Comparison of ENCODE assay signal across 9 cellular contexts in the genomic region with DNA sequence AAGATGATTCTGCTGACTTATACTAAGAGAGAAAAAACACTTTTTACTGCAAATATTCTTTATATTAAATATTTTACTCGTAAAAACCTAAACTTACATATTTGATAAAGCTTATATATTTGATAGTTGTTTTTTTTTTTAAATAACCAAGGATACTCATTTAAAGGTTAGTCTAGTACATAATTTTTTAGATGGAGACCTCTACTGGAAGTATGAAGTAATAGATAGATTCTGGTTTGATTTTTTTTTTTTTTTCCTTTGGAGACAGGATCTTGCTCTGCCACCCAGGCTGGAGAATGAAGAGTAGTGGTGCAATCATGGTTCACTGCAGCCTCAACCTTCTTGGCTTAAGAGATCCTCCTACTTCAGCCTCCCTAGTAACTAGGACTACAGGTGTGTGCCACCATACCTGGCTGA. TPM values are rescaled to one million over a fixed set of nuclear protein-coding genes. Genes with fewer than 3 reads are reported as not detected.
DNase-seq lines count a peak whose midpoint lies in the region; ATAC-seq and TF ChIP-seq lines count a peak whose summit lies in the region.
"Had no signal": no experiment of that assay in that cellular context is flagged by ENCODE, and none has a peak within 500 bp of the region (broad histone marks: within the 10 kb centered on the region; RNA-seq: fewer than 3 reads in every experiment).

No MANE protein-coding gene starts in this region.

- no peak for DNase-seq in activated naive CD8-positive, alpha-beta T cell treated with anti-CD3 and anti-CD28 coated beads, Interleukin-2, amount 10 ng/mL, durations not matched to agents 7 days and 5 days
- DNase-seq in activated naive CD8-positive, alpha-beta T cell treated with anti-CD3 and anti-CD28 coated beads for 36 hours, result no peak
- DNase-seq in RWPE1 (ENCODE audit: low spot score), result no peak
- peak; percentile 49 for DNase-seq in fibroblast of the aortic adventitia (ENCODE audit: low read depth)
- DNase-seq in upper lobe of right lung, result no peak
- DNase-seq in NCI-H2196 treated with DMSO at 0.1 percent for 48 hours (lab: John Stamatoyannopoulos, UW; ENCODE audit: unreplicated experiment), result no peak
- no peak for DNase-seq in foreskin melanocyte
- no peak for DNase-seq in activated CD4-positive, alpha-beta T cell treated with anti-CD3 and anti-CD28 coated beads for 4 hours
- DNase-seq: NCI-H1436 had no signal

- H3K27ac ChIP-seq in RWPE1 (no peak overlapping the region), upper lobe of right lung (no peak overlapping the region)

- ATAC-seq in activated naive CD8-positive, alpha-beta T cell treated with anti-CD3 and anti-CD28 coated beads, Interleukin-2, amount 10 ng/mL, durations not matched to agents 7 days and 5 days (ENCODE audit: low read depth), result peak; percentile 47
- ATAC-seq in upper lobe of right lung, result peak; percentile 43

- H3K27me3 ChIP-seq in upper lobe of right lung, result no peaks in the 10 kb centered on the region

- POLR2A ChIA-PET in activated naive CD8-positive, alpha-beta T cell treated with anti-CD3 and anti-CD28 coated beads, Interleukin-2, amount 10 ng/mL, durations not matched to agents 7 days and 5 days (lab: Charles Lee), result interaction anchor here (0.7 to 1.2 kb wide), 3 partner anchors 16 to 22 kb away, joined by 3 to 6 read pairs (median 3); a partner anchor contains a TSS
- POLR2A ChIA-PET in RWPE1 (lab: Yijun Ruan, JAX; ENCODE audit: low non-redundant PET), result no interaction called here

- peaks cover 26% of the 10 kb centered on the region for H3K4me1 Mint-ChIP-seq in activated naive CD8-positive, alpha-beta T cell treated with anti-CD3 and anti-CD28 coated beads, Interleukin-2, amount 10 ng/mL, durations not matched to agents 7 days and 5 days
- peaks cover 51% of the 10 kb centered on the region for H3K4me1 Mint-ChIP-seq in activated naive CD8-positive, alpha-beta T cell treated with anti-CD3 and anti-CD28 coated beads for 36 hours

- no peaks in the 10 kb centered on the region for H3K4me1 ChIP-seq in upper lobe of right lung

- no peaks in the 10 kb centered on the region for H3K36me3 ChIP-seq in upper lobe of right lung

- H3K9me3 Mint-ChIP-seq in activated naive CD8-positive, alpha-beta T cell treated with anti-CD3 and anti-CD28 coated beads, Interleukin-2, amount 10 ng/mL, durations not matched to agents 7 days and 5 days, result peaks cover 7% of the 10 kb centered on the region
- H3K9me3 Mint-ChIP-seq in activated naive CD8-positive, alpha-beta T cell treated with anti-CD3 and anti-CD28 coated beads for 36 hours, result peaks cover 6% of the 10 kb centered on the region

- no peaks in the 10 kb centered on the region for H3K9me3 ChIP-seq in upper lobe of right lung

- CTCF ChIA-PET in RWPE1 (lab: Yijun Ruan, JAX), result interaction anchor here (0.6 to 0.7 kb wide), 3 partner anchors 14 to 209 kb away, joined by 3 to 8 read pairs (median 4); no protein-coding TSS in a partner anchor

- H3K4me3 ChIP-seq in fibroblast of the aortic adventitia (ENCODE audit: low read depth, low read length) (no peak overlapping the region), upper lobe of right lung (no peak overlapping the region)

- no peak overlapping the region for H3K27ac Mint-ChIP-seq in activated naive CD8-positive, alpha-beta T cell treated with anti-CD3 and anti-CD28 coated beads, Interleukin-2, amount 10 ng/mL, durations not matched to agents 7 days and 5 days
- no peak overlapping the region for H3K27ac Mint-ChIP-seq in activated naive CD8-positive, alpha-beta T cell treated with anti-CD3 and anti-CD28 coated beads for 36 hours

- 0 out of 2 replicates have a peak, but pooled peaks have one; percentile 25 for TF ChIP-seq CTCF in RWPE1 (conservative IDR thresholded peaks at IDR 0.05; ENCODE audit: low read depth)
- peak; percentile 40 for TF ChIP-seq CTCF in fibroblast of the aortic adventitia (IDR thresholded peaks at IDR 0.05; ENCODE audit: insufficient read depth, low read length)
- peak; percentile 45 for TF ChIP-seq CTCF in upper lobe of right lung (IDR thresholded peaks at IDR 0.05)

- H3K36me3 Mint-ChIP-seq in activated naive CD8-positive, alpha-beta T cell treated with anti-CD3 and anti-CD28 coated beads, Interleukin-2, amount 10 ng/mL, durations not matched to agents 7 days and 5 days, result peaks cover 47% of the 10 kb centered on the region
- H3K36me3 Mint-ChIP-seq in activated naive CD8-positive, alpha-beta T cell treated with anti-CD3 and anti-CD28 coated beads for 36 hours, result peaks cover 35% of the 10 kb centered on the region

- no peaks in the 10 kb centered on the region for H3K27me3 Mint-ChIP-seq in activated naive CD8-positive, alpha-beta T cell treated with anti-CD3 and anti-CD28 coated beads, Interleukin-2, amount 10 ng/mL, durations not matched to agents 7 days and 5 days
- H3K27me3 Mint-ChIP-seq in activated naive CD8-positive, alpha-beta T cell treated with anti-CD3 and anti-CD28 coated beads for 36 hours, result no peaks in the 10 kb centered on the region

- intact Hi-C loops in upper lobe of right lung (cut with DNase I), result no loop called here

- H3K4me3 Mint-ChIP-seq in activated naive CD8-positive, alpha-beta T cell treated with anti-CD3 and anti-CD28 coated beads, Interleukin-2, amount 10 ng/mL, durations not matched to agents 7 days and 5 days, result no peak overlapping the region
- H3K4me3 Mint-ChIP-seq in activated naive CD8-positive, alpha-beta T cell treated with anti-CD3 and anti-CD28 coated beads for 36 hours, result no peak overlapping the region

RNA-seq across cellular contexts. Expression of a gene that starts 16.4 kb away (rescaled TPM):
- total RNA-seq in activated naive CD8-positive, alpha-beta T cell treated with anti-CD3 and anti-CD28 coated beads, Interleukin-2, amount 10 ng/mL, durations not matched to agents 7 days and 5 days, result 10 to 100 TPM; 48.1 to 49.3 TPM
- 10 to 100 TPM; 18.5 to 19.9 TPM for total RNA-seq in activated naive CD8-positive, alpha-beta T cell treated with anti-CD3 and anti-CD28 coated beads for 36 hours
- total RNA-seq in fibroblast of the aortic adventitia (ENCODE audit: low replicate concordance) (17.5 and 25.0 TPM in 2 replicates), upper lobe of right lung (30.2 TPM)
